ENCODE assay signal across 8 cellular contexts in genomic region chr19:10516671-10517286, GRCh38. TPM values are rescaled to one million over a fixed set of nuclear protein-coding genes. Genes with fewer than 3 reads are reported as not detected.
DNase-seq lines count a peak whose midpoint lies in the region; ATAC-seq and TF ChIP-seq lines count a peak whose summit lies in the region.

No MANE protein-coding gene starts in this region.

- no peaks in the 10 kb centered on the region for H3K9me3 Mint-ChIP-seq in T-helper 1 cell treated with Interleukin-12 subunit alpha and Interleukin-12 subunit beta and Interleukin-4 antibody, amounts not matched to agents 30 μg/mL and 1 μg/mL, for 36 hours
- H3K9me3 Mint-ChIP-seq in stimulated activated naive CD8-positive, alpha-beta T cell treated with anti-CD3 and anti-CD28 coated beads, Interleukin-15, amount 100 ng/mL, for 72 hours, result no peaks in the 10 kb centered on the region

- peaks cover 3% of the 10 kb centered on the region for H3K36me3 Mint-ChIP-seq in T-helper 1 cell treated with Interleukin-12 subunit alpha and Interleukin-12 subunit beta and Interleukin-4 antibody, amounts not matched to agents 30 μg/mL and 1 μg/mL, for 36 hours (ENCODE audit: low read depth)
- peaks cover 19% of the 10 kb centered on the region for H3K36me3 Mint-ChIP-seq in T-helper 17 cell (ENCODE audit: low read depth)

- no peaks in the 10 kb centered on the region for H3K9me3 ChIP-seq in T-helper 17 cell (ENCODE audit: control insufficient read depth, low read length, poor library complexity, severe bottlenecking)

- H3K4me1 Mint-ChIP-seq in T-helper 1 cell treated with Interleukin-12 subunit alpha and Interleukin-12 subunit beta and Interleukin-4 antibody, amounts not matched to agents 30 μg/mL and 1 μg/mL, for 36 hours (ENCODE audit: low read depth), result peaks cover 21% of the 10 kb centered on the region
- H3K4me1 Mint-ChIP-seq in T-helper 17 cell, result peaks cover 32% of the 10 kb centered on the region
- H3K4me1 Mint-ChIP-seq in stimulated activated naive CD8-positive, alpha-beta T cell treated with anti-CD3 and anti-CD28 coated beads, Interleukin-15, amount 100 ng/mL, for 72 hours, result peaks cover 48% of the 10 kb centered on the region

- DNase-seq in T-helper 1 cell (no peak), T-helper 17 cell (no peak), foreskin keratinocyte (peak in 1 of 2 donors; percentile 53), HUDEP-2 (lab: John Stamatoyannopoulos, UW; ENCODE audit: unreplicated experiment in 76 of 76) (no peak)
- DNase-seq in stimulated activated naive CD8-positive, alpha-beta T cell treated with anti-CD3 and anti-CD28 coated beads, Interleukin-15, amount 100 ng/mL, for 72 hours, result no peak

- H3K27ac ChIP-seq in foreskin keratinocyte, result peak overlapping the region; percentile 26

- TF ChIP-seq CTCF in foreskin keratinocyte (conservative IDR thresholded peaks at IDR 0.05), result no peak

- ATAC-seq in T-helper 17 cell (no peak), foreskin keratinocyte (peak; percentile 49), GM19324 (IDR thresholded peaks at IDR 0.05; ENCODE audit: low FRiP score, unreplicated experiment) (no peak), HG02759 (IDR thresholded peaks at IDR 0.05; ENCODE audit: unreplicated experiment) (no peak)
- ATAC-seq in stimulated activated naive CD8-positive, alpha-beta T cell treated with anti-CD3 and anti-CD28 coated beads, Interleukin-15, amount 100 ng/mL, for 72 hours, result no peak

- peaks cover 5% of the 10 kb centered on the region for H3K4me1 ChIP-seq in foreskin keratinocyte

- peak overlapping the region; percentile 30 for H3K4me3 Mint-ChIP-seq in T-helper 1 cell treated with Interleukin-12 subunit alpha and Interleukin-12 subunit beta and Interleukin-4 antibody, amounts not matched to agents 30 μg/mL and 1 μg/mL, for 36 hours
- peak overlapping the region; percentile 88 for H3K4me3 Mint-ChIP-seq in T-helper 17 cell
- peak overlapping the region; percentile 23 to 41 for H3K4me3 Mint-ChIP-seq in stimulated activated naive CD8-positive, alpha-beta T cell treated with anti-CD3 and anti-CD28 coated beads, Interleukin-15, amount 100 ng/mL, for 72 hours

- no peak overlapping the region for H3K27ac Mint-ChIP-seq in T-helper 1 cell treated with Interleukin-12 subunit alpha and Interleukin-12 subunit beta and Interleukin-4 antibody, amounts not matched to agents 30 μg/mL and 1 μg/mL, for 36 hours
- H3K27ac Mint-ChIP-seq in T-helper 17 cell, result no peak overlapping the region
- no peak overlapping the region for H3K27ac Mint-ChIP-seq in stimulated activated naive CD8-positive, alpha-beta T cell treated with anti-CD3 and anti-CD28 coated beads, Interleukin-15, amount 100 ng/mL, for 72 hours

- H3K27me3 ChIP-seq in foreskin keratinocyte, result no peaks in the 10 kb centered on the region

- H3K27me3 Mint-ChIP-seq in T-helper 1 cell treated with Interleukin-12 subunit alpha and Interleukin-12 subunit beta and Interleukin-4 antibody, amounts not matched to agents 30 μg/mL and 1 μg/mL, for 36 hours (ENCODE audit: low read depth), result peaks cover 71% of the 10 kb centered on the region
- H3K27me3 Mint-ChIP-seq in T-helper 17 cell, result peaks cover 64% of the 10 kb centered on the region
- peaks cover 76% of the 10 kb centered on the region for H3K27me3 Mint-ChIP-seq in stimulated activated naive CD8-positive, alpha-beta T cell treated with anti-CD3 and anti-CD28 coated beads, Interleukin-15, amount 100 ng/mL, for 72 hours

RNA-seq across cellular contexts. Expression of gene S1PR5, which starts 0.5 kb away (rescaled TPM):
- total RNA-seq in T-helper 17 cell (1 to 10 TPM in 1 of 2 donors, under 1 TPM in 1; 0.50 to 1.3 TPM), foreskin keratinocyte (12.3 and 12.4 TPM in 2 replicates)
- 13.8 and 14.6 TPM in 2 replicates for polyA plus RNA-seq in foreskin keratinocyte

RNA-seq across cellular contexts. Expression of gene KEAP1, which starts 13.6 kb away (rescaled TPM):
- total RNA-seq in T-helper 17 cell, result 10 to 100 TPM; 13.7 to 27.3 TPM
- total RNA-seq in foreskin keratinocyte, result 58.4 and 59.2 TPM in 2 replicates
- polyA plus RNA-seq in foreskin keratinocyte, result 53.8 and 57.2 TPM in 2 replicates

RNA-seq across cellular contexts. Expression of gene ATG4D, which starts 26.9 kb away (rescaled TPM):
- total RNA-seq in T-helper 17 cell (10 to 100 TPM; 70.6 to 70.7 TPM), foreskin keratinocyte (23.0 and 25.2 TPM in 2 replicates)
- 28.6 and 29.7 TPM in 2 replicates for polyA plus RNA-seq in foreskin keratinocyte

RNA-seq across cellular contexts. Expression of gene KRI1, which starts 49.0 kb away (rescaled TPM):
- total RNA-seq in T-helper 17 cell (10 to 100 TPM; 33.9 to 43.7 TPM), foreskin keratinocyte (19.7 TPM in 2 replicates)
- polyA plus RNA-seq in foreskin keratinocyte, result 20.0 and 20.1 TPM in 2 replicates

RNA-seq across cellular contexts. Expression of gene CDKN2D, which starts 52.0 kb away (rescaled TPM):
- total RNA-seq in T-helper 17 cell, result 10 to 100 TPM; 71.0 to 83.3 TPM
- 6.3 and 6.8 TPM in 2 replicates for total RNA-seq in foreskin keratinocyte
- polyA plus RNA-seq in foreskin keratinocyte, result 8.2 and 10.1 TPM in 2 replicates

Comparison
In these comparisons a context has a peak if more than half of its experiments do, and no peak if none do; other contexts are left out.
1. H3K4me3 Mint-ChIP-seq: peak in every context shown above with its lines; median percentile 88 in T-helper 17 cell; 32 in stimulated activated naive CD8-positive, alpha-beta T cell treated with anti-CD3 and anti-CD28 coated beads, Interleukin-15, amount 100 ng/mL, for 72 hours; 30 in T-helper 1 cell treated with Interleukin-12 subunit alpha and Interleukin-12 subunit beta and Interleukin-4 antibody, amounts not matched to agents 30 μg/mL and 1 μg/mL, for 36 hours.